In the genomic region with DNA sequence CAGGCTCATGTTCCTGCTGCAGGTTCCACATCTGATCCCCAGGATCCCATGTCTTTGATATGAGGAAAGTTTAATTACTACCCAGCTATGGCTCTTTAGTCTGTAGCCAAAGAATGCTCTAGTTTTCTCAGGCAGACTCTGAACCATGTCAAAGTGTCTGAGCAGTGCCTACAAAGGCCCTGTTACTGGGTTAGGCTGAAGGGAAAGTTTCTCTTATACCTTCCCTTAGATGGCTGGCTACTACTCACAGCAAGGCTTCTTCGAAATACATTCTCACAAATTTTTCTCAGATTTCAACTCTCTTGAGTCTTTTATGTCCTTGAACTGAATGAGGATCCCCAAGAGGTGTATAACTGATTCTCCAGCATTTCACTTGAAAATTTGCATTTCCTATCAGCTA, we compare ENCODE assay signal across 11 cellular contexts.
DNase-seq lines count a peak whose midpoint lies in the region; ATAC-seq and TF ChIP-seq lines count a peak whose summit lies in the region.
"Had no signal": no experiment of that assay in that cellular context is flagged by ENCODE, and none has a peak within 500 bp of the region (broad histone marks: within the 10 kb centered on the region; RNA-seq: fewer than 3 reads in every experiment).

No MANE protein-coding gene starts in this region.

- ATAC-seq in GM21360 (IDR thresholded peaks at IDR 0.05; ENCODE audit: unreplicated experiment) (peak; percentile 31), HG02981 (IDR thresholded peaks at IDR 0.05; ENCODE audit: unreplicated experiment) (peak; percentile 20)

- no peaks in the 10 kb centered on the region for H3K36me3 ChIP-seq in ascending aorta
- H3K36me3 ChIP-seq in thyroid gland = no peaks in the 10 kb centered on the region
- H3K36me3 ChIP-seq: heart left ventricle had no signal

- intact Hi-C loops in ascending aorta (cut with DNase I) = loop anchor here (10.0 kb wide), 1 partner anchor 103 kb away; a partner anchor contains a TSS
- intact Hi-C loops in thyroid gland (cut with DNase I) = no loop called here

- DNase-seq in ascending aorta (ENCODE audit: low spot score in 2 of 2) (no peak), thyroid gland (peak; percentile 28 to 38), AG08395 (ENCODE audit: low spot score) (no peak), iPS-NIHi11 (ENCODE audit: low spot score) (no peak), G401 (ENCODE audit: low spot score) (no peak)
- DNase-seq in activated CD4-positive, alpha-beta T cell treated with anti-CD3 and anti-CD28 coated beads, Interleukin-2, amount 50 U/mL, for 48 hours = no peak
- DNase-seq: heart left ventricle, naive B cell had no signal

- WGBS in thyroid gland, 2 donors = 0% methylated on average over 1 of the region's 1 CpG; no CpG with 5 or more reads in 1 of the 2 donors

- H3K27me3 ChIP-seq in ascending aorta (no peaks in the 10 kb centered on the region), thyroid gland (no peaks in the 10 kb centered on the region)
- H3K27me3 ChIP-seq: heart left ventricle had no signal

- H3K4me3 ChIP-seq in ascending aorta (no peak overlapping the region), thyroid gland (replicated peaks in 1 of 3) (no peak overlapping the region)
- H3K4me3 ChIP-seq: heart left ventricle, SK-N-MC had no signal

- TF ChIP-seq CTCF in ascending aorta (IDR thresholded peaks at IDR 0.05) (no peak), thyroid gland (IDR thresholded peaks at IDR 0.05) (no peak)

- H3K27ac ChIP-seq in ascending aorta = peak overlapping the region; percentile 68 to 91
- peak overlapping the region; percentile 60 to 83 (median 72) for H3K27ac ChIP-seq in thyroid gland
- H3K27ac ChIP-seq: SK-N-MC had no signal

- H3K9me3 ChIP-seq in ascending aorta = no peaks in the 10 kb centered on the region
- H3K9me3 ChIP-seq in thyroid gland = no peaks in the 10 kb centered on the region
- H3K9me3 ChIP-seq: heart left ventricle had no signal

- in situ Hi-C loops in G401 (cut with HindIII; ENCODE audit: low sequenced_read_pairs) = no loop called here

- TF ChIP-seq POLR2A in thyroid gland (IDR thresholded peaks at IDR 0.05) = peak in 1 of 2 donors; percentile 58

- H3K4me1 ChIP-seq in ascending aorta = peaks cover 8 to 34% of the 10 kb centered on the region in 2 donors
- peaks cover 19 to 24% of the 10 kb centered on the region in 2 donors for H3K4me1 ChIP-seq in thyroid gland

Comparison
In these comparisons a context has a peak if more than half of its experiments do, and no peak if none do; other contexts are left out.
1. DNase-seq: peak in thyroid gland (2 of 2); none in ascending aorta (0 of 2), AG08395 (single experiment), iPS-NIHi11 (single experiment), activated CD4-positive, alpha-beta T cell treated with anti-CD3 and anti-CD28 coated beads, Interleukin-2, amount 50 U/mL, for 48 hours (0 of 2) and G401 (single experiment).